ENCODE assay signal across 9 cellular contexts in genomic region chr14:81535399-81536124, GRCh38. TPM values are rescaled to one million over a fixed set of nuclear protein-coding genes. Genes with fewer than 3 reads are reported as not detected.
DNase-seq lines count a peak whose midpoint lies in the region; ATAC-seq and TF ChIP-seq lines count a peak whose summit lies in the region.
"Had no signal": no experiment of that assay in that cellular context is flagged by ENCODE, and none has a peak within 500 bp of the region (broad histone marks: within the 10 kb centered on the region; RNA-seq: fewer than 3 reads in every experiment).

No MANE protein-coding gene starts in this region.

- H3K27me3 Mint-ChIP-seq in activated naive CD8-positive, alpha-beta T cell treated with anti-CD3 and anti-CD28 coated beads, Interleukin-2, amount 50 U/mL, for 24 hours = peaks cover 14% of the 10 kb centered on the region

- peaks cover 5% of the 10 kb centered on the region for H3K36me3 Mint-ChIP-seq in activated naive CD8-positive, alpha-beta T cell treated with anti-CD3 and anti-CD28 coated beads, Interleukin-2, amount 50 U/mL, for 24 hours (ENCODE audit: low read depth)

- peaks cover 41% of the 10 kb centered on the region for H3K4me1 Mint-ChIP-seq in activated naive CD8-positive, alpha-beta T cell treated with anti-CD3 and anti-CD28 coated beads, Interleukin-2, amount 50 U/mL, for 24 hours

- H3K4me3 Mint-ChIP-seq in activated naive CD8-positive, alpha-beta T cell treated with anti-CD3 and anti-CD28 coated beads, Interleukin-2, amount 50 U/mL, for 24 hours = peak overlapping the region; percentile 13

- TF ChIP-seq CTCF in 22Rv1 (IDR thresholded peaks at IDR 0.05) = no peak

- H3K9me3 Mint-ChIP-seq in activated naive CD8-positive, alpha-beta T cell treated with anti-CD3 and anti-CD28 coated beads, Interleukin-2, amount 50 U/mL, for 24 hours = no peaks in the 10 kb centered on the region

- no peak for DNase-seq in activated naive CD8-positive, alpha-beta T cell treated with anti-CD3 and anti-CD28 coated beads, Interleukin-2, amount 50 U/mL, for 24 hours
- DNase-seq in COLO829 (ENCODE audit: low spot score) (no peak), SHP77 treated with DMSO at 0.1 percent for 48 hours (lab: John Stamatoyannopoulos, UW) (no peak), HPDE6-E6E7 (ENCODE audit: extremely low spot score) (no peak), cerebellum (ENCODE audit: low spot score) (no peak)
- DNase-seq: Calu3 had no signal

- peak overlapping the region; percentile 75 for H3K27ac ChIP-seq in 22Rv1

- H3K27ac Mint-ChIP-seq in activated naive CD8-positive, alpha-beta T cell treated with anti-CD3 and anti-CD28 coated beads, Interleukin-2, amount 50 U/mL, for 24 hours = peak overlapping the region; percentile 66

- ATAC-seq in GM18858 (IDR thresholded peaks at IDR 0.05; ENCODE audit: unreplicated experiment) (peak; percentile 18), HG03064 (IDR thresholded peaks at IDR 0.05; ENCODE audit: low read depth, unreplicated experiment) (peak; percentile 26)
- ATAC-seq in activated naive CD8-positive, alpha-beta T cell treated with anti-CD3 and anti-CD28 coated beads, Interleukin-2, amount 50 U/mL, for 24 hours = no peak

RNA-seq across cellular contexts. Expression of gene SEL1L, which starts 1.9 kb away (rescaled TPM):
- 60.5 TPM for total RNA-seq in cerebellum
